In genomic region chr16:68999114-68999513, GRCh38 we compare ENCODE assay signal across 21 cellular contexts.
"Had no signal": no experiment of that assay in that cellular context is flagged by ENCODE, and none has a peak within 500 bp of the region (broad histone marks: within the 10 kb centered on the region; RNA-seq: fewer than 3 reads in every experiment).

No MANE protein-coding gene starts in this region.

- H3K27ac ChIP-seq: SJSA1, SK-N-MC had no signal

- H3K27me3 ChIP-seq: SJSA1 had no signal

- FAIRE-seq: RCC 7860 had no signal

- H3K36me3 ChIP-seq: SJSA1 had no signal

- DNase-seq: Kasumi-1, KBM-7, MM.1S, NCI-H1092 treated with DMSO at 0.1 percent for 48 hours, NCI-H1436, NCI-H187, NCI-H2029, NCI-H2081 treated with DMSO at 0.1 percent for 48 hours, NCI-H2171, NCI-H226, NCI-H446, NCI-H510A, NCI-H524 treated with DMSO at 0.1 percent for 48 hours, NCI-H69, NCI-H774, Right ventricle myocardium superior, RPMI8226, SIG-M5 had no signal

- H3K4me3 ChIP-seq: SJSA1, SK-N-MC had no signal
